Comparison of ENCODE assay signal across 1 cellular context in genomic region chr19:6276447-6276846, GRCh38.
TF ChIP-seq lines count a peak whose summit lies in the region.

No MANE protein-coding gene starts in this region.

TF ChIP-seq in K562, 482 proteins besides CTCF, POLR2A, EP300 and RAD21 (continued from another document):
- TF ChIP-seq PRDM10 (IDR thresholded peaks at IDR 0.05; ENCODE audit: partially characterized antibody) = no peak
- TF ChIP-seq AFF4 (CRISPR knock-in tag; IDR thresholded peaks at IDR 0.05) = no peak
- 0 out of 2 replicates have a peak, but pooled peaks have one; percentile 14 for TF ChIP-seq ELF4 (CRISPR knock-in tag; IDR thresholded peaks at IDR 0.05)
- no peak for TF ChIP-seq PCBP2 (IDR thresholded peaks at IDR 0.05; ENCODE audit: low read depth, low read length, poor library complexity, severe bottlenecking)
- no peak for TF ChIP-seq CREB3L1 (IDR thresholded peaks at IDR 0.05; ENCODE audit: borderline replicate concordance, low read depth)
- TF ChIP-seq ZNF23 (CRISPR knock-in tag; IDR thresholded peaks at IDR 0.05) = no peak
- TF ChIP-seq MTA1 (IDR thresholded peaks at IDR 0.05; ENCODE audit: borderline replicate concordance) = peak; percentile 58; the same call in 1 of the 2 replicates
- no peak for TF ChIP-seq PATZ1 (CRISPR knock-in tag; IDR thresholded peaks at IDR 0.05; ENCODE audit: borderline replicate concordance)
- TF ChIP-seq CBX3 (IDR thresholded peaks at IDR 0.05; ENCODE audit: borderline replicate concordance in 1 of 2, low read length in 2 of 2) = no peak
- no peak for TF ChIP-seq IFI16 (CRISPR knock-in tag; IDR thresholded peaks at IDR 0.05)
- no peak for TF ChIP-seq ETV5 (CRISPR knock-in tag; IDR thresholded peaks at IDR 0.05; ENCODE audit: low read depth)
- no peak for TF ChIP-seq DEAF1 (CRISPR knock-in tag; IDR thresholded peaks at IDR 0.05)
- TF ChIP-seq CSDE1 (IDR thresholded peaks at IDR 0.05) = no peak
- TF ChIP-seq PHB2 (IDR thresholded peaks at IDR 0.05; ENCODE audit: low read depth) = no peak
